ENCODE assay signal across 1 cellular context in the genomic region with DNA sequence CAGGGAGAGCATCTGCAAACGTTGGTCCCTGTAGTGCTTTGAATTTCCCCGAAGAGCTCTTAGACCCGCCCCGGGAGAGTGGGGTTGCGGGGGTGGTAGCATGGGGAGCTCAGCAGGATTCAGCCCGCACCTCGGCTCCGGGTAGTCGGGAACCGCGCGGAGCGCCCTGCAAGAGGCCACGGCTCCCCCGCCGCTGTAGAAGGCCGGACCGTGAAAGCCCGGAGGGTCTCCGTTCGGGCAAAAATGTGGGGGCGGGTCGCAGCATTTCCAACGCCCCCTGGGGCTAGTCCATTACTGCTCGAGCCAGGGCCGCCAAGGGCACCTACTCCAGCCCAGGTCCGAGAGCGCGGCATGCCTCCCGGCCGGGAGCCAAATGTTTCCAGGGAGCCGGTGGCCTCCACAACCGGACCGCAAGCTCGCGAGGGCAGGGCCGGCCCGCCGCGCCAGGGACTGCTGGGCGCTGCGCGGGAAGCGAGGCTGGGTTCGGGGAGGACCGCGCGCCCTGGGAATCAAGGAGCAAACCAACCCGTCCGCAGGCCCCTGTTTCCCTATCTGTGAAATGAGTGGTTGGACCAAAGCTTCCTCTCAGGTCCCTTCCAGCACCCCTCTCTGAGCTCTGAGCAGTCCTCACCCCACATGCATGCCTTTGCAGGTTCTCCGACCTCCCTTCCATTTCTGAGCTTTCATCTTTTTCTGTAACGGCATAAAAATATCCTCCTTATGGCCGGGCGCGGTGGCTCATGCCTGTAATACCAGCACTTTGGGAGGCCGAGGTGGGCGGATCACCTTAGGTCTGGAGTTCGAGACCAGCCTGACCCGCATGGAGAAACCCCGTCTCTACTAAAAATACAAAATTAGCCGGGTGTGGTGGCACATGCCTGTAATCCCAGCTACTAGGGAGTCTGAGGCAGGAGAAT.
TF ChIP-seq lines count a peak whose summit lies in the region.

No MANE protein-coding gene starts in this region.

TF ChIP-seq in K562, 482 proteins besides CTCF, POLR2A, EP300 and RAD21 (continued from another document):
- TF ChIP-seq PHF20 (IDR thresholded peaks at IDR 0.05; ENCODE audit: partially characterized antibody): peak; percentile 4
- TF ChIP-seq RBM34 (IDR thresholded peaks at IDR 0.05; ENCODE audit: borderline replicate concordance, insufficient read depth, low read length): no peak
- TF ChIP-seq HNRNPK (IDR thresholded peaks at IDR 0.05; ENCODE audit: low read depth, low read length, poor library complexity, severe bottlenecking): no peak
- 0 out of 2 replicates have a peak, but pooled peaks have one; percentile 3 for TF ChIP-seq ARID1B (IDR thresholded peaks at IDR 0.05)
- TF ChIP-seq KLF6 (CRISPR knock-in tag; IDR thresholded peaks at IDR 0.05; ENCODE audit: borderline replicate concordance): no peak
- no peak for TF ChIP-seq BCL6 (CRISPR knock-in tag; IDR thresholded peaks at IDR 0.05)
- TF ChIP-seq STAG1 (CRISPR knock-in tag; IDR thresholded peaks at IDR 0.05; ENCODE audit: borderline replicate concordance): no peak; the same call in 1 of the 2 replicates
- TF ChIP-seq SREBF1 (IDR thresholded peaks at IDR 0.05; ENCODE audit: borderline replicate concordance, low read depth, low read length): no peak
- no peak for TF ChIP-seq VEZF1 (CRISPR knock-in tag; IDR thresholded peaks at IDR 0.05)
- no peak for TF ChIP-seq RFX5 (IDR thresholded peaks at IDR 0.05; ENCODE audit: low read depth, low read length)
- TF ChIP-seq RHOXF2B (CRISPR knock-in tag; conservative IDR thresholded peaks at IDR 0.05): no peak
- TF ChIP-seq DPF2 (IDR thresholded peaks at IDR 0.05): 0 out of 2 replicates have a peak, but pooled peaks have one; percentile 31
- no peak for TF ChIP-seq GTF2F1 (IDR thresholded peaks at IDR 0.05; ENCODE audit: low read depth, low read length)
- no peak for TF ChIP-seq BRCA1 (IDR thresholded peaks at IDR 0.05)
- no peak for TF ChIP-seq BRCA1 (CRISPR knock-in tag; IDR thresholded peaks at IDR 0.05)
- TF ChIP-seq ZNF79 (CRISPR knock-in tag; IDR thresholded peaks at IDR 0.05; ENCODE audit: low read depth): no peak
- TF ChIP-seq ZNF655 (CRISPR knock-in tag; IDR thresholded peaks at IDR 0.05): no peak
- no peak for TF ChIP-seq GABPA (tag; conservative IDR thresholded peaks at IDR 0.05; ENCODE audit: low read depth)
- no peak for TF ChIP-seq ZNF384 (IDR thresholded peaks at IDR 0.05; ENCODE audit: low read depth, low read length)
- TF ChIP-seq SRSF7 (optimal IDR thresholded peaks at IDR 0.05; ENCODE audit: low read depth, low read length): no peak
- no peak for TF ChIP-seq COPS2 (conservative IDR thresholded peaks at IDR 0.05)
- no peak for TF ChIP-seq KLF16 (IDR thresholded peaks at IDR 0.05)
- TF ChIP-seq NFIC (IDR thresholded peaks at IDR 0.05): 0 out of 2 replicates have a peak, but pooled peaks have one; percentile 2
- no peak for TF ChIP-seq MEIS2 (IDR thresholded peaks at IDR 0.05; ENCODE audit: partially characterized antibody)
- TF ChIP-seq ARID2 (IDR thresholded peaks at IDR 0.05): no peak
- TF ChIP-seq ZNF174 (CRISPR knock-in tag; IDR thresholded peaks at IDR 0.05): no peak
- no peak for TF ChIP-seq DNMT1 (IDR thresholded peaks at IDR 0.05)
- no peak for TF ChIP-seq RCOR1 (IDR thresholded peaks at IDR 0.05; ENCODE audit: borderline replicate concordance in 1 of 2, low read depth in 2 of 2, low read length in 2 of 2)
- no peak for TF ChIP-seq STAT5B (CRISPR knock-in tag; IDR thresholded peaks at IDR 0.05)
- TF ChIP-seq ZZZ3 (IDR thresholded peaks at IDR 0.05): no peak
- no peak for TF ChIP-seq SIN3A (IDR thresholded peaks at IDR 0.05; ENCODE audit: borderline replicate concordance in 2 of 2, control insufficient read depth in 1 of 2, low read depth in 2 of 2, low read length in 2 of 2)
- TF ChIP-seq, protein P1, sequence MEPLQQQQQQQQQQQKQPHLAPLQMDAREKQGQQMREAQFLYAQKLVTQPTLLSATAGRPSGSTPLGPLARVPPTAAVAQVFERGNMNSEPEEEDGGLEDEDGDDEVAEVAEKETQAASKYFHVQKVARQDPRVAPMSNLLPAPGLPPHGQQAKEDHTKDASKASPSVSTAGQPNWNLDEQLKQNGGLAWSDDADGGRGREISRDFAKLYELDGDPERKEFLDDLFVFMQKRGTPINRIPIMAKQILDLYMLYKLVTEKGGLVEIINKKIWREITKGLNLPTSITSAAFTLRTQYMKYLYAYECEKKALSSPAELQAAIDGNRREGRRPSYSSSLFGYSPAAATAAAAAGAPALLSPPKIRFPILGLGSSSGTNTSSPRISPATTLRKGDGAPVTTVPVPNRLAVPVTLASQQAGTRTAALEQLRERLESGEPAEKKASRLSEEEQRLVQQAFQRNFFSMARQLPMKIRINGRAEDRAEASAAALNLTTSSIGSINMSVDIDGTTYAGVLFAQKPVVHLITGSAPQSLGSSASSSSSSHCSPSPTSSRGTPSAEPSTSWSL (CRISPR knock-in tag; IDR thresholded peaks at IDR 0.05; ENCODE audit: borderline replicate concordance): no peak
- no peak; the same call in none of the 2 replicates for TF ChIP-seq ZNF263 (CRISPR knock-in tag; IDR thresholded peaks at IDR 0.05; ENCODE audit: borderline replicate concordance)
